Comparison of ENCODE assay signal across 14 cellular contexts in the genomic region with DNA sequence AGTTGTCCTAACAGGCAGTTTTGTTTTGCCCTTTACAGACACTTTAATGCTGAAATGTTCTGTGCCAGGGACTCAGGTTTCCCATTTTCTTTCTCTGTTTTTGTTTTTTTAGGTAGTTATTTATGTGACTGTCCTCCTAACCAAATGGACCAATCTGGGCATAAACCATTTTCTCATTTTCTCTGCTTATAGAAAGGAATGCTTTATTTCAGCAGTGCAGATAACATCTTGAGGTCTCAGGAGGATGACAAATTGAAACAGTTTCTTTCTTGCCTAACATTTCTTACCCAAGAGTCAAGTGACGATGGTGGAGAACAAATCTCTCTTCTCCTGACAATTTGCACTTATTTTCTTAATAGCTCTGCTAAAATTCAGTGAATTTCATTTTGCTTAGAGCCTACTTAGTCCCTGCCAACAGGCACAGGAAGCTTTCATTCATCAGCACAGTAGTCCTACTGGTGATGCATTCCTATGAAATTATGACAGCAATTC.
A peak's percentile ranks its signal among the peaks of the same experiment; 100 is the strongest.
DNase-seq lines count a peak whose midpoint lies in the region; ATAC-seq and TF ChIP-seq lines count a peak whose summit lies in the region.
"Had no signal": no experiment of that assay in that cellular context is flagged by ENCODE, and none has a peak within 500 bp of the region (broad histone marks: within the 10 kb centered on the region; RNA-seq: fewer than 3 reads in every experiment).

No MANE protein-coding gene starts in this region.

- H3K4me3 ChIP-seq in esophagus muscularis mucosa, result no peak overlapping the region
- H3K4me3 ChIP-seq: esophagus squamous epithelium, transverse colon had no signal

- H3K36me3 ChIP-seq in esophagus muscularis mucosa, result no peaks in the 10 kb centered on the region
- H3K36me3 ChIP-seq: esophagus squamous epithelium, transverse colon had no signal

- peak overlapping the region; percentile 76 for H3K27ac Mint-ChIP-seq in chondrocyte (ENCODE audit: unreplicated experiment)
- H3K27ac Mint-ChIP-seq: activated naive CD4-positive, alpha-beta T cell treated with anti-CD3 and anti-CD28 coated beads, Interleukin-2, amount 50 U/mL, for 72 hours had no signal

- no peak for ATAC-seq in HG02884 (IDR thresholded peaks at IDR 0.05; ENCODE audit: unreplicated experiment)

- H3K4me1 Mint-ChIP-seq in chondrocyte (ENCODE audit: low read depth), result peaks cover 34% of the 10 kb centered on the region

- H3K27me3 ChIP-seq in esophagus muscularis mucosa, result no peaks in the 10 kb centered on the region
- H3K27me3 ChIP-seq: esophagus squamous epithelium, transverse colon had no signal

- H3K4me3 Mint-ChIP-seq in chondrocyte (ENCODE audit: unreplicated experiment), result no peak overlapping the region

- no peak for TF ChIP-seq EP300 in esophagus muscularis mucosa (IDR thresholded peaks at IDR 0.05)

- no peak for TF ChIP-seq CTCF in chondrocyte (IDR thresholded peaks at IDR 0.05)
- no peak for TF ChIP-seq CTCF in esophagus muscularis mucosa (IDR thresholded peaks at IDR 0.05)

- H3K4me1 ChIP-seq in esophagus muscularis mucosa, result peaks cover 0 to 30% (median 11%) of the 10 kb centered on the region in 4 donors
- H3K4me1 ChIP-seq: transverse colon had no signal

- peaks cover 4% of the 10 kb centered on the region for H3K9me3 Mint-ChIP-seq in chondrocyte (ENCODE audit: low read depth)

- 42% methylated on average over 1 of the region's 1 CpG for WGBS in esophagus muscularis mucosa

- no peaks in the 10 kb centered on the region for H3K9me3 ChIP-seq in esophagus muscularis mucosa
- H3K9me3 ChIP-seq: esophagus squamous epithelium, transverse colon had no signal

- intact Hi-C loops in esophagus muscularis mucosa (cut with DNase I), result no loop called here

- TF ChIP-seq POLR2A in esophagus muscularis mucosa (IDR thresholded peaks at IDR 0.05; ENCODE audit: low read depth), result no peak

- no peak overlapping the region for H3K27ac ChIP-seq in esophagus muscularis mucosa (replicated peaks in 1 of 4)
- H3K27ac ChIP-seq: esophagus squamous epithelium, parathyroid adenoma, transverse colon had no signal

- DNase-seq in AG08395 (ENCODE audit: low spot score), result peak; percentile 58
- peak; percentile 70 for DNase-seq in M059J (ENCODE audit: low read depth)
- DNase-seq in chondrocyte (ENCODE audit: low spot score), result no peak
- DNase-seq in lung microvascular endothelial cell (ENCODE audit: low read depth in 2 of 2), result peak; percentile 39 to 67
- no peak for DNase-seq in kidney glomerular epithelial cell (lab: John Stamatoyannopoulos, UW)
- no peak for DNase-seq in esophagus muscularis mucosa (ENCODE audit: extremely low spot score)
- no peak for DNase-seq in cortex of kidney (lab: John Stamatoyannopoulos, UW)
- DNase-seq: cerebellar nuclear complex, esophagus squamous epithelium, NCI-H1048, transverse colon had no signal

- no peaks in the 10 kb centered on the region for H3K27me3 Mint-ChIP-seq in chondrocyte (ENCODE audit: low read depth)

- H3K36me3 Mint-ChIP-seq in chondrocyte (ENCODE audit: low read depth), result no peaks in the 10 kb centered on the region
- H3K36me3 Mint-ChIP-seq: activated naive CD4-positive, alpha-beta T cell treated with anti-CD3 and anti-CD28 coated beads, Interleukin-2, amount 50 U/mL, for 72 hours had no signal

Comparison
In these comparisons a context has a peak if more than half of its experiments do, and no peak if none do; other contexts are left out.
1. DNase-seq: peak in AG08395 (single experiment), M059J (single experiment) and lung microvascular endothelial cell (2 of 2); none in chondrocyte (single experiment), kidney glomerular epithelial cell (single experiment), esophagus muscularis mucosa (single experiment) and cortex of kidney (single experiment).